ENCODE assay signal across 8 cellular contexts in the genomic region with DNA sequence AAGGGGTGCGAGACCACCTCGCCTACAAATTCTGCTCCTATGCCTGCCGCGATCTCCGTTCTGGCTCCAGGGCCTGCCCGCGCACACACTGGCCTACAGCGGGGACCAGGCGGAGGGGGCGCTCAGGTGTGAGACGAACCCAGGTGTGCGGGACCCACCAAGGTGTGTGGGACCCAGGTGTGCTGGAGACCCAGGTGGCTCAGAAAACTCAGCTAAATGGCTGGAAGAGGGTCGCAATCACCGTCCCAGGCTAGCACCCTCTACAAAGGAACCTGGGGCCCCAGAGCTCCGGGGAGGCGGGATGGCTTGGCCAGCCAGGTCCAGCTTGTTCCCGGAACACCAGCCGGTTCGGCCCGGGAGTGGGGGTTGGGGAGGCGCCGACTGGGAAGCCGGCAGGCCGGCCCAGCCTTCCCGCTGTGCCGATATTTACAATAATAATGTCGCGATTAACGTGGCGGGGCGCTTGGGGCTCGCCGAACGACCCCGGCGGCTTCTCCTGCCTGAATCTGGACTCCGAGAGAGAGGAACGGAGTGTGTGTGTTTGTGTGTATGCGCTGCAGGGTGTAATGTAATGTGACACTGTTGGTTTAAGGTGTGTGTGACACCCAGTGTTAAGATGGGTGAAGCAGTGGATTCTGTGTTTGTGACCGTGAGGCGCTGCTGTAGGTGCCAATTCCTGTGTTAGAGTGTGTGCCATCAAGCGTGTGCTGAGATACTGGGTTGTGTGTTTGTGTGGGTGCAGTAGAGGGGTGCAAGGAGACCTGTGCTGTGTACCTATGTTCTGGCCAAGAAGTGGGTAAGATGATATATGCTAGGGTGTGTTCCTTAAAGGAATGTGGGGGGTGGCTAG. TPM values are rescaled to one million over a fixed set of nuclear protein-coding genes. Genes with fewer than 3 reads are reported as not detected.
DNase-seq lines count a peak whose midpoint lies in the region; ATAC-seq and TF ChIP-seq lines count a peak whose summit lies in the region.

No MANE protein-coding gene starts in this region.

- DNase-seq in DMS53 (lab: John Stamatoyannopoulos, UW): peak; percentile 84
- DNase-seq in NCI-H748 treated with DMSO at 0.1 percent for 48 hours (lab: John Stamatoyannopoulos, UW): peak; percentile 41
- peak; percentile 24 for DNase-seq in epithelial cell of esophagus (ENCODE audit: low read depth)
- DNase-seq in osteocyte (ENCODE audit: extremely low spot score, unreplicated experiment): peak; percentile 81
- no peak for DNase-seq in NCI-H1436 treated with DMSO at 0.1 percent for 48 hours (lab: John Stamatoyannopoulos, UW)
- DNase-seq in GOT3 (lab: John Stamatoyannopoulos, UW): no peak
- DNase-seq in Kasumi-1 (lab: John Stamatoyannopoulos, UW): no peak

- H3K27me3 Mint-ChIP-seq in osteocyte (ENCODE audit: unreplicated experiment): peaks cover 70% of the 10 kb centered on the region

- H3K27ac Mint-ChIP-seq in osteocyte (ENCODE audit: unreplicated experiment): peak overlapping the region; percentile 2

- peak overlapping the region; percentile 84 for H3K4me3 Mint-ChIP-seq in osteocyte (ENCODE audit: unreplicated experiment)

- no peak for ATAC-seq in GM21619 (IDR thresholded peaks at IDR 0.05; ENCODE audit: unreplicated experiment)

- no peaks in the 10 kb centered on the region for H3K9me3 Mint-ChIP-seq in osteocyte (ENCODE audit: unreplicated experiment)

- TF ChIP-seq CTCF in epithelial cell of esophagus (IDR thresholded peaks at IDR 0.05; ENCODE audit: insufficient read depth, low read depth, low read length, missing control alignments) (no peak), osteocyte (IDR thresholded peaks at IDR 0.05) (no peak)

- H3K4me1 Mint-ChIP-seq in osteocyte (ENCODE audit: unreplicated experiment): peaks cover 23% of the 10 kb centered on the region

- peak overlapping the region; percentile 58 for H3K4me3 ChIP-seq in epithelial cell of esophagus (ENCODE audit: low read length)

- no peaks in the 10 kb centered on the region for H3K36me3 Mint-ChIP-seq in osteocyte (ENCODE audit: unreplicated experiment)

RNA-seq across cellular contexts. Expression of a gene that starts 1.4 kb away (rescaled TPM):
- 6.3 and 7.3 TPM in 2 replicates for total RNA-seq in osteocyte

RNA-seq across cellular contexts. Expression of a gene that starts 46.8 kb away (rescaled TPM):
- 60.2 and 64.1 TPM in 2 replicates for total RNA-seq in osteocyte

Comparison
In these comparisons a context has a peak if more than half of its experiments do, and no peak if none do; other contexts are left out.
1. DNase-seq: peak in DMS53 (single experiment), NCI-H748 treated with DMSO at 0.1 percent for 48 hours (single experiment), epithelial cell of esophagus (single experiment) and osteocyte (single experiment); none in NCI-H1436 treated with DMSO at 0.1 percent for 48 hours (single experiment), GOT3 (single experiment) and Kasumi-1 (0 of 2).